Comparison of ENCODE assay signal across 25 cellular contexts in genomic region chr3:194174407-194174806, GRCh38. TPM values are rescaled to one million over a fixed set of nuclear protein-coding genes. Genes with fewer than 3 reads are reported as not detected.
"Had no signal": no experiment of that assay in that cellular context is flagged by ENCODE, and none has a peak within 500 bp of the region (broad histone marks: within the 10 kb centered on the region; RNA-seq: fewer than 3 reads in every experiment).

No MANE protein-coding gene starts in this region.

- FAIRE-seq: colon, endothelial cell of umbilical vein, frontal cortex, kidney had no signal

- H3K4me1 ChIP-seq: esophagus muscularis mucosa, foreskin keratinocyte, gastroesophageal sphincter had no signal

- H3K4me1 Mint-ChIP-seq: immature natural killer cell had no signal

- H3K4me3 ChIP-seq: coronary artery, dorsolateral prefrontal cortex, esophagus muscularis mucosa, gastroesophageal sphincter, heart left ventricle, hepatocyte, left lung, lower lobe of right lung, mucosa of descending colon had no signal

- H3K4me2 ChIP-seq: hepatocyte had no signal

- H3K9me3 Mint-ChIP-seq: immature natural killer cell had no signal

- H3K27me3 ChIP-seq: hepatocyte, left lung had no signal

- H3K4me3 Mint-ChIP-seq: immature natural killer cell, mesothelial cell of epicardium had no signal

- H3K27ac Mint-ChIP-seq: immature natural killer cell, mesothelial cell of epicardium had no signal

- H3K27ac ChIP-seq: coronary artery, dorsolateral prefrontal cortex, esophagus muscularis mucosa, foreskin keratinocyte, gastroesophageal sphincter, heart left ventricle, hepatocyte, left lung, lower lobe of right lung had no signal

- H3K79me2 ChIP-seq: hepatocyte had no signal

- H3K36me3 ChIP-seq: esophagus muscularis mucosa, gastroesophageal sphincter, heart left ventricle, left lung, lower lobe of right lung had no signal

- H2AFZ ChIP-seq: hepatocyte had no signal

- DNase-seq: dermis blood vessel endothelial cell; dorsolateral prefrontal cortex; effector CD4-positive, alpha-beta T cell; effector memory CD4-positive, alpha-beta T cell; foreskin keratinocyte; heart left ventricle; hypothalamus; immature natural killer cell; islet precursor cell; kidney; kidney glomerular epithelial cell; left colon; left lung; left ventricle myocardium superior; lower lobe of right lung; mesenchymal stem cell; mucosa of descending colon had no signal

- ATAC-seq: foreskin keratinocyte, gastroesophageal sphincter, heart left ventricle, left colon, left lung, left ventricle myocardium superior, lower lobe of right lung, mucosa of descending colon had no signal

- H3K36me3 Mint-ChIP-seq: immature natural killer cell, mesothelial cell of epicardium had no signal

- H3K9me3 ChIP-seq: esophagus muscularis mucosa, gastroesophageal sphincter, heart left ventricle, left lung, lower lobe of right lung, mucosa of descending colon had no signal

RNA-seq across cellular contexts. Expression of gene HES1, which starts 38.5 kb away (rescaled TPM):
- polyA plus RNA-seq: immature natural killer cell had no signal
